ENCODE assay signal across 11 cellular contexts in genomic region chrX:73851014-73852009, GRCh38. TPM values are rescaled to one million over a fixed set of nuclear protein-coding genes. Genes with fewer than 3 reads are reported as not detected.
DNase-seq lines count a peak whose midpoint lies in the region; ATAC-seq and TF ChIP-seq lines count a peak whose summit lies in the region.
"Had no signal": no experiment of that assay in that cellular context is flagged by ENCODE, and none has a peak within 500 bp of the region (broad histone marks: within the 10 kb centered on the region; RNA-seq: fewer than 3 reads in every experiment).

No MANE protein-coding gene starts in this region.

- TF ChIP-seq CTCF in fibroblast of mammary gland (conservative IDR thresholded peaks at IDR 0.05; ENCODE audit: control insufficient read depth, insufficient read depth, low read depth, low read length) (no peak), gastrocnemius medialis (IDR thresholded peaks at IDR 0.05 in 4 of 5, conservative IDR thresholded peaks at IDR 0.05 in 1 of 5) (no peak)

- CTCF ChIA-PET in activated CD4-positive, alpha-beta T cell treated with anti-CD3 and anti-CD28 coated beads, Interleukin-2, amount 10 ng/mL, durations not matched to agents 7 days and 5 days (lab: Charles Lee): interaction anchor here (1.0 kb wide), 1 partner anchor 8 kb away, joined by 3 read pairs; no protein-coding TSS in a partner anchor

- peaks cover 0 to 21% of the 10 kb centered on the region in 2 donors for H3K4me1 ChIP-seq in gastrocnemius medialis

- POLR2A ChIA-PET in activated CD4-positive, alpha-beta T cell treated with anti-CD3 and anti-CD28 coated beads, Interleukin-2, amount 10 ng/mL, durations not matched to agents 7 days and 5 days (lab: Charles Lee): no interaction called here

- H3K4me3 Mint-ChIP-seq in activated CD4-positive, alpha-beta T cell treated with anti-CD3 and anti-CD28 coated beads, Interleukin-2, amount 10 ng/mL, durations not matched to agents 7 days and 5 days: no peak overlapping the region
- H3K4me3 Mint-ChIP-seq: stimulated activated naive CD8-positive, alpha-beta T cell treated with anti-CD3 and anti-CD28 coated beads, Interleukin-15, Interleukin-2, amounts not matched to agents 100 ng/mL and 50 ng/mL, for 24 hours had no signal

- no peaks in the 10 kb centered on the region for H3K36me3 ChIP-seq in gastrocnemius medialis

- ATAC-seq in left cardiac atrium: peak in 1 of 2 donors; percentile 88
- ATAC-seq in Right ventricle myocardium inferior: no peak
- ATAC-seq in gastrocnemius medialis: no peak

- no peaks in the 10 kb centered on the region for H3K27me3 ChIP-seq in gastrocnemius medialis
- H3K27me3 ChIP-seq: heart left ventricle had no signal

- DNase-seq in left cardiac atrium (peak; percentile 89), Right ventricle myocardium inferior (ENCODE audit: missing footprints) (no peak), NCI-H2227 treated with DMSO at 0.1 percent for 48 hours (lab: John Stamatoyannopoulos, UW) (peak; percentile 95), fibroblast of mammary gland (ENCODE audit: low read depth) (peak; percentile 95), ureter (ENCODE audit: low spot score) (peak; percentile 91), gastrocnemius medialis (no peak)
- no peak for DNase-seq in activated CD4-positive, alpha-beta T cell treated with anti-CD3 and anti-CD28 coated beads, Interleukin-2, amount 10 ng/mL, durations not matched to agents 7 days and 5 days
- no peak for DNase-seq in stimulated activated CD4-positive, alpha-beta T cell treated with anti-CD3 and anti-CD28 coated beads, Interleukin-4, amount 100 ng/mL, for 1 hour

- H3K9me3 Mint-ChIP-seq in activated CD4-positive, alpha-beta T cell treated with anti-CD3 and anti-CD28 coated beads, Interleukin-2, amount 10 ng/mL, durations not matched to agents 7 days and 5 days: peaks cover 2% of the 10 kb centered on the region

- peak overlapping the region in 2 of 4 donors; percentile 92 to 94 for H3K27ac ChIP-seq in gastrocnemius medialis
- H3K27ac ChIP-seq: C4-2B had no signal

- no peaks in the 10 kb centered on the region for H3K9me3 ChIP-seq in gastrocnemius medialis
- H3K9me3 ChIP-seq: heart left ventricle had no signal

- TF ChIP-seq POLR2A in gastrocnemius medialis (IDR thresholded peaks at IDR 0.05): peak in 1 of 2 donors; percentile 21

- no peaks in the 10 kb centered on the region for H3K4me1 Mint-ChIP-seq in activated CD4-positive, alpha-beta T cell treated with anti-CD3 and anti-CD28 coated beads, Interleukin-2, amount 10 ng/mL, durations not matched to agents 7 days and 5 days

- intact Hi-C loops in left cardiac atrium (cut with DNase I) (loop anchor here (5.0 to 10.0 kb wide), 2 partner anchors 493 to 696 kb away; no protein-coding TSS in a partner anchor), Right ventricle myocardium inferior (cut with DNase I) (loop anchor here (10.0 kb wide), 1 partner anchor 693 kb away; no protein-coding TSS in a partner anchor), gastrocnemius medialis (cut with DNase I; ENCODE audit: low total_unique reads) (no loop called here)

- in situ Hi-C loops in gastrocnemius medialis (cut with MboI; ENCODE audit: low sequenced_read_pairs in 4 of 4): loop anchor here (10.0 to 25.0 kb wide), 6 partner anchors 103 to 686 kb away; no protein-coding TSS in a partner anchor

- H3K4me3 ChIP-seq in fibroblast of mammary gland (ENCODE audit: control insufficient read depth, low read depth, low read length): peak overlapping the region; percentile 58
- H3K4me3 ChIP-seq in gastrocnemius medialis: peak overlapping the region in 2 of 4 donors; percentile 72 to 79

- no peaks in the 10 kb centered on the region for H3K27me3 Mint-ChIP-seq in activated CD4-positive, alpha-beta T cell treated with anti-CD3 and anti-CD28 coated beads, Interleukin-2, amount 10 ng/mL, durations not matched to agents 7 days and 5 days
- H3K27me3 Mint-ChIP-seq: stimulated activated naive CD8-positive, alpha-beta T cell treated with anti-CD3 and anti-CD28 coated beads, Interleukin-15, Interleukin-2, amounts not matched to agents 100 ng/mL and 50 ng/mL, for 24 hours had no signal

- H3K27ac Mint-ChIP-seq in activated CD4-positive, alpha-beta T cell treated with anti-CD3 and anti-CD28 coated beads, Interleukin-2, amount 10 ng/mL, durations not matched to agents 7 days and 5 days: no peak overlapping the region
- H3K27ac Mint-ChIP-seq: stimulated activated naive CD8-positive, alpha-beta T cell treated with anti-CD3 and anti-CD28 coated beads, Interleukin-15, Interleukin-2, amounts not matched to agents 100 ng/mL and 50 ng/mL, for 24 hours had no signal

- H3K36me3 Mint-ChIP-seq in activated CD4-positive, alpha-beta T cell treated with anti-CD3 and anti-CD28 coated beads, Interleukin-2, amount 10 ng/mL, durations not matched to agents 7 days and 5 days (ENCODE audit: low read depth): no peaks in the 10 kb centered on the region

RNA-seq across cellular contexts. Expression of gene XIST, which starts 1.2 kb away (rescaled TPM):
- total RNA-seq in left cardiac atrium: 100 to 1,000 TPM in 1 of 2 donors, under 1 TPM in 1; 0.68 to 125 TPM
- total RNA-seq in Right ventricle myocardium inferior: 0.46 TPM
- 642 TPM for total RNA-seq in ureter
- total RNA-seq in activated CD4-positive, alpha-beta T cell treated with anti-CD3 and anti-CD28 coated beads, Interleukin-2, amount 10 ng/mL, durations not matched to agents 7 days and 5 days: not detected
- 10 to 100 TPM in 2 of 4 donors, under 1 TPM in 1, not detected in 1; 0.73 to 22.6 (median 20.0) TPM for total RNA-seq in gastrocnemius medialis

Comparison
In these comparisons a context has a peak if more than half of its experiments do, and no peak if none do; other contexts are left out.
1. DNase-seq: peak in left cardiac atrium (single experiment), NCI-H2227 treated with DMSO at 0.1 percent for 48 hours (single experiment), fibroblast of mammary gland (single experiment) and ureter (single experiment); none in Right ventricle myocardium inferior (single experiment), activated CD4-positive, alpha-beta T cell treated with anti-CD3 and anti-CD28 coated beads, Interleukin-2, amount 10 ng/mL, durations not matched to agents 7 days and 5 days (single experiment), stimulated activated CD4-positive, alpha-beta T cell treated with anti-CD3 and anti-CD28 coated beads, Interleukin-4, amount 100 ng/mL, for 1 hour (single experiment) and gastrocnemius medialis (0 of 2).